In the genomic region with DNA sequence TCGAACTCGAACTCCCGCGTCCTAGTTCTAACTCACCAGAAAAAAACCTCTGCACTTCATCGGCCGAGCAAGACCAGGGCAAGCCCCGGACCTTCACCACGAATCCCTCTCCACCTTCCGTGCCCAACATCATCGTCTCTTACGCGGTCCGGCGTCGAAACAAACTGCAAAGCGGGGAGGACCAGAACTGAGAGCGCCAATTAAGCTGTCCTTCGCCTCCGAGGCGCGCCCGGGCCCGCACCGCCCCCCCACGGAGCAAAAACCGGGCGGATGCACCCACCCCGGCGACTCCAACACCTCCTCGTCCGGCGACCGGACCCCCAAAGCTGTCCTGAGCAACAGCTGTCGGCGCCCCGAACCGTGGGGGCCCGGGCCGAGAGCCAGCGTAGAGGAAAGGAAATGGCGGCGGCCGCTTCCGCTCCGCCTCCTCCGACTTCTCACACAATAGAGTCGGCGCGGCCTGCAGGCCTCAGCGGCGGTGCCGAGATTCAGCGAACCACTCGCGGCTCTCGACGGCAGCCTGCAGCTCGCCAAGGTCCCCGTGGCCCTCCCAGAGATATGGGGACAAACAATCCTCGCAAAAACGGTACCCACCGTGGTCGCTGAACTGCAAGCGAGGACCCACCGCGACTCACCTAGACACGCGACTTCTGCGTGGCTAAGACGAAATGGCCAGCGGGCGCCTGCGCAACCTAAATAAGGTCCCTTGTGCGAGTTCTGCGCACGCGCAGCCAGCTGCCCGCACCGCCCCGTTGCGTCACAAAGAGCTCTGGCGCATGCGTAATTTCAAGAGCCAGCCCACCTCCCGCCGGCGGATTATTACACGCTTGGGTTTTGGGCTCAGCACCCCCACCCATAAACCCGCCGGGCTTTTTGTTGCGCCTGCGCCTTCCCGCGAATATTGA, we compare ENCODE assay signal across 1 cellular context.
TF ChIP-seq lines count a peak whose summit lies in the region.

A gene with protein sequence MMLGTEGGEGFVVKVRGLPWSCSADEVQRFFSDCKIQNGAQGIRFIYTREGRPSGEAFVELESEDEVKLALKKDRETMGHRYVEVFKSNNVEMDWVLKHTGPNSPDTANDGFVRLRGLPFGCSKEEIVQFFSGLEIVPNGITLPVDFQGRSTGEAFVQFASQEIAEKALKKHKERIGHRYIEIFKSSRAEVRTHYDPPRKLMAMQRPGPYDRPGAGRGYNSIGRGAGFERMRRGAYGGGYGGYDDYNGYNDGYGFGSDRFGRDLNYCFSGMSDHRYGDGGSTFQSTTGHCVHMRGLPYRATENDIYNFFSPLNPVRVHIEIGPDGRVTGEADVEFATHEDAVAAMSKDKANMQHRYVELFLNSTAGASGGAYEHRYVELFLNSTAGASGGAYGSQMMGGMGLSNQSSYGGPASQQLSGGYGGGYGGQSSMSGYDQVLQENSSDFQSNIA (minus strand): TSS at position 671 of the 905 bp plus-strand sequence. CDS start 538 bp downstream, at position 133.

TF ChIP-seq in HepG2, 621 proteins besides CTCF, POLR2A, EP300 and RAD21 (continued from another document and continues in another):
- TF ChIP-seq, protein P1, sequence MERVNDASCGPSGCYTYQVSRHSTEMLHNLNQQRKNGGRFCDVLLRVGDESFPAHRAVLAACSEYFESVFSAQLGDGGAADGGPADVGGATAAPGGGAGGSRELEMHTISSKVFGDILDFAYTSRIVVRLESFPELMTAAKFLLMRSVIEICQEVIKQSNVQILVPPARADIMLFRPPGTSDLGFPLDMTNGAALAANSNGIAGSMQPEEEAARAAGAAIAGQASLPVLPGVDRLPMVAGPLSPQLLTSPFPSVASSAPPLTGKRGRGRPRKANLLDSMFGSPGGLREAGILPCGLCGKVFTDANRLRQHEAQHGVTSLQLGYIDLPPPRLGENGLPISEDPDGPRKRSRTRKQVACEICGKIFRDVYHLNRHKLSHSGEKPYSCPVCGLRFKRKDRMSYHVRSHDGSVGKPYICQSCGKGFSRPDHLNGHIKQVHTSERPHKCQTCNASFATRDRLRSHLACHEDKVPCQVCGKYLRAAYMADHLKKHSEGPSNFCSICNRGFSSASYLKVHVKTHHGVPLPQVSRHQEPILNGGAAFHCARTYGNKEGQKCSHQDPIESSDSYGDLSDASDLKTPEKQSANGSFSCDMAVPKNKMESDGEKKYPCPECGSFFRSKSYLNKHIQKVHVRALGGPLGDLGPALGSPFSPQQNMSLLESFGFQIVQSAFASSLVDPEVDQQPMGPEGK (CRISPR knock-in tag; IDR thresholded peaks at IDR 0.05): peak; percentile 58
- TF ChIP-seq, protein P2, sequence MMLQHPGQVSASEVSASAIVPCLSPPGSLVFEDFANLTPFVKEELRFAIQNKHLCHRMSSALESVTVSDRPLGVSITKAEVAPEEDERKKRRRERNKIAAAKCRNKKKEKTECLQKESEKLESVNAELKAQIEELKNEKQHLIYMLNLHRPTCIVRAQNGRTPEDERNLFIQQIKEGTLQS (CRISPR knock-in tag; IDR thresholded peaks at IDR 0.05): peak; percentile 67
- peak; percentile 54; the same call in 1 of the 2 replicates for TF ChIP-seq RXRA (CRISPR knock-in tag; IDR thresholded peaks at IDR 0.05)
- peak; percentile 46; the same call in 1 of the 2 replicates for TF ChIP-seq SIN3B (IDR thresholded peaks at IDR 0.05; ENCODE audit: low read length)
- TF ChIP-seq HNRNPLL (IDR thresholded peaks at IDR 0.05; ENCODE audit: low read depth, low read length, poor library complexity, severe bottlenecking): peak; percentile 86
- TF ChIP-seq MBD4 (IDR thresholded peaks at IDR 0.05; ENCODE audit: borderline replicate concordance, low read length): no peak
- TF ChIP-seq ZNF17 (CRISPR knock-in tag; IDR thresholded peaks at IDR 0.05): no peak
- TF ChIP-seq MEIS1 (CRISPR knock-in tag; IDR thresholded peaks at IDR 0.05; ENCODE audit: borderline replicate concordance): no peak; the same call in 1 of the 2 replicates
- TF ChIP-seq NR2F2 (IDR thresholded peaks at IDR 0.05; ENCODE audit: borderline replicate concordance, low read depth): no peak; the same call in 1 of the 2 replicates
- TF ChIP-seq, protein P3, sequence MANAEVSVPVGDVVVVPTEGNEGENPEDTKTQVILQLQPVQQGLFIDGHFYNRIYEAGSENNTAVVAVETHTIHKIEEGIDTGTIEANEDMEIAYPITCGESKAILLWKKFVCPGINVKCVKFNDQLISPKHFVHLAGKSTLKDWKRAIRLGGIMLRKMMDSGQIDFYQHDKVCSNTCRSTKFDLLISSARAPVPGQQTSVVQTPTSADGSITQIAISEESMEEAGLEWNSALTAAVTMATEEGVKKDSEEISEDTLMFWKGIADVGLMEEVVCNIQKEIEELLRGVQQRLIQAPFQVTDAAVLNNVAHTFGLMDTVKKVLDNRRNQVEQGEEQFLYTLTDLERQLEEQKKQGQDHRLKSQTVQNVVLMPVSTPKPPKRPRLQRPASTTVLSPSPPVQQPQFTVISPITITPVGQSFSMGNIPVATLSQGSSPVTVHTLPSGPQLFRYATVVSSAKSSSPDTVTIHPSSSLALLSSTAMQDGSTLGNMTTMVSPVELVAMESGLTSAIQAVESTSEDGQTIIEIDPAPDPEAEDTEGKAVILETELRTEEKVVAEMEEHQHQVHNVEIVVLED (CRISPR knock-in tag; IDR thresholded peaks at IDR 0.05; ENCODE audit: borderline replicate concordance): no peak; the same call in 1 of the 2 replicates
- TF ChIP-seq, protein P4, sequence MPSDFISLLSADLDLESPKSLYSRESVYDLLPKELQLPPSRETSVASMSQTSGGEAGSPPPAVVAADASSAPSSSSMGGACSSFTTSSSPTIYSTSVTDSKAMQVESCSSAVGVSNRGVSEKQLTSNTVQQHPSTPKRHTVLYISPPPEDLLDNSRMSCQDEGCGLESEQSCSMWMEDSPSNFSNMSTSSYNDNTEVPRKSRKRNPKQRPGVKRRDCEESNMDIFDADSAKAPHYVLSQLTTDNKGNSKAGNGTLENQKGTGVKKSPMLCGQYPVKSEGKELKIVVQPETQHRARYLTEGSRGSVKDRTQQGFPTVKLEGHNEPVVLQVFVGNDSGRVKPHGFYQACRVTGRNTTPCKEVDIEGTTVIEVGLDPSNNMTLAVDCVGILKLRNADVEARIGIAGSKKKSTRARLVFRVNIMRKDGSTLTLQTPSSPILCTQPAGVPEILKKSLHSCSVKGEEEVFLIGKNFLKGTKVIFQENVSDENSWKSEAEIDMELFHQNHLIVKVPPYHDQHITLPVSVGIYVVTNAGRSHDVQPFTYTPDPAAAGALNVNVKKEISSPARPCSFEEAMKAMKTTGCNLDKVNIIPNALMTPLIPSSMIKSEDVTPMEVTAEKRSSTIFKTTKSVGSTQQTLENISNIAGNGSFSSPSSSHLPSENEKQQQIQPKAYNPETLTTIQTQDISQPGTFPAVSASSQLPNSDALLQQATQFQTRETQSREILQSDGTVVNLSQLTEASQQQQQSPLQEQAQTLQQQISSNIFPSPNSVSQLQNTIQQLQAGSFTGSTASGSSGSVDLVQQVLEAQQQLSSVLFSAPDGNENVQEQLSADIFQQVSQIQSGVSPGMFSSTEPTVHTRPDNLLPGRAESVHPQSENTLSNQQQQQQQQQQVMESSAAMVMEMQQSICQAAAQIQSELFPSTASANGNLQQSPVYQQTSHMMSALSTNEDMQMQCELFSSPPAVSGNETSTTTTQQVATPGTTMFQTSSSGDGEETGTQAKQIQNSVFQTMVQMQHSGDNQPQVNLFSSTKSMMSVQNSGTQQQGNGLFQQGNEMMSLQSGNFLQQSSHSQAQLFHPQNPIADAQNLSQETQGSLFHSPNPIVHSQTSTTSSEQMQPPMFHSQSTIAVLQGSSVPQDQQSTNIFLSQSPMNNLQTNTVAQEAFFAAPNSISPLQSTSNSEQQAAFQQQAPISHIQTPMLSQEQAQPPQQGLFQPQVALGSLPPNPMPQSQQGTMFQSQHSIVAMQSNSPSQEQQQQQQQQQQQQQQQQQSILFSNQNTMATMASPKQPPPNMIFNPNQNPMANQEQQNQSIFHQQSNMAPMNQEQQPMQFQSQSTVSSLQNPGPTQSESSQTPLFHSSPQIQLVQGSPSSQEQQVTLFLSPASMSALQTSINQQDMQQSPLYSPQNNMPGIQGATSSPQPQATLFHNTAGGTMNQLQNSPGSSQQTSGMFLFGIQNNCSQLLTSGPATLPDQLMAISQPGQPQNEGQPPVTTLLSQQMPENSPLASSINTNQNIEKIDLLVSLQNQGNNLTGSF (CRISPR knock-in tag; IDR thresholded peaks at IDR 0.05): peak; percentile 69; the same call in 1 of the 2 replicates
- TF ChIP-seq ZNF570 (CRISPR knock-in tag; IDR thresholded peaks at IDR 0.05; ENCODE audit: borderline replicate concordance): no peak; the same call in 1 of the 2 replicates
- 0 out of 2 replicates have a peak, but pooled peaks have one; percentile 23 for TF ChIP-seq PITX1 (CRISPR knock-in tag; IDR thresholded peaks at IDR 0.05)
- TF ChIP-seq, protein P5, sequence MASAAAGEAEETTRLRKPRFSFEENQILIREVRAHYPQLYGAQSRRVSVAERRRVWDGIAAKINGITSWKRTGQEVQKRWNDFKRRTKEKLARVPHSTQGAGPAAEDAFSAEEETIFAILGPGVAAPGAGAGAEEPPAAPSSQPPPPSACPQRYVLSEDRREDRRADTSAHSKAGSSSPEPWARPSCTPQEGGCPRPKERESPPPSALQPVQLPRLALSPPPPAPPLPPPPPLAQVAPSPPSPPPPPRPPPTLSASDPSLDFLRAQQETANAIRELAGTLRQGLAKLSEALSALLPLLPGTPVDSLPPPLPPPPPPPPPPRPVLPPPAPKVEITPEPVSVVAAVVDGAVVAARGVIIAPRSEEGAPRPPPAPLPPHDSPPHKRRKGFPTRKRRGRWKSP (CRISPR knock-in tag; IDR thresholded peaks at IDR 0.05): peak; percentile 88
- TF ChIP-seq ZNF343 (CRISPR knock-in tag; IDR thresholded peaks at IDR 0.05): no peak; the same call in 1 of the 2 replicates
- TF ChIP-seq KLF11 (CRISPR knock-in tag; IDR thresholded peaks at IDR 0.05): peak; percentile 94
- TF ChIP-seq, protein P6, sequence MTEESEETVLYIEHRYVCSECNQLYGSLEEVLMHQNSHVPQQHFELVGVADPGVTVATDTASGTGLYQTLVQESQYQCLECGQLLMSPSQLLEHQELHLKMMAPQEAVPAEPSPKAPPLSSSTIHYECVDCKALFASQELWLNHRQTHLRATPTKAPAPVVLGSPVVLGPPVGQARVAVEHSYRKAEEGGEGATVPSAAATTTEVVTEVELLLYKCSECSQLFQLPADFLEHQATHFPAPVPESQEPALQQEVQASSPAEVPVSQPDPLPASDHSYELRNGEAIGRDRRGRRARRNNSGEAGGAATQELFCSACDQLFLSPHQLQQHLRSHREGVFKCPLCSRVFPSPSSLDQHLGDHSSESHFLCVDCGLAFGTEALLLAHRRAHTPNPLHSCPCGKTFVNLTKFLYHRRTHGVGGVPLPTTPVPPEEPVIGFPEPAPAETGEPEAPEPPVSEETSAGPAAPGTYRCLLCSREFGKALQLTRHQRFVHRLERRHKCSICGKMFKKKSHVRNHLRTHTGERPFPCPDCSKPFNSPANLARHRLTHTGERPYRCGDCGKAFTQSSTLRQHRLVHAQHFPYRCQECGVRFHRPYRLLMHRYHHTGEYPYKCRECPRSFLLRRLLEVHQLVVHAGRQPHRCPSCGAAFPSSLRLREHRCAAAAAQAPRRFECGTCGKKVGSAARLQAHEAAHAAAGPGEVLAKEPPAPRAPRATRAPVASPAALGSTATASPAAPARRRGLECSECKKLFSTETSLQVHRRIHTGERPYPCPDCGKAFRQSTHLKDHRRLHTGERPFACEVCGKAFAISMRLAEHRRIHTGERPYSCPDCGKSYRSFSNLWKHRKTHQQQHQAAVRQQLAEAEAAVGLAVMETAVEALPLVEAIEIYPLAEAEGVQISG (CRISPR knock-in tag; IDR thresholded peaks at IDR 0.05): peak; percentile 82
- no peak for TF ChIP-seq ETV6 (CRISPR knock-in tag; conservative IDR thresholded peaks at IDR 0.05)
- TF ChIP-seq MIER2 (CRISPR knock-in tag; IDR thresholded peaks at IDR 0.05): 0 out of 2 replicates have a peak, but pooled peaks have one; percentile 54
- no peak for TF ChIP-seq DPF2 (CRISPR knock-in tag; IDR thresholded peaks at IDR 0.05; ENCODE audit: borderline replicate concordance, low read depth)
- TF ChIP-seq SRY (CRISPR knock-in tag; IDR thresholded peaks at IDR 0.05): peak; percentile 77
- TF ChIP-seq, protein P7, sequence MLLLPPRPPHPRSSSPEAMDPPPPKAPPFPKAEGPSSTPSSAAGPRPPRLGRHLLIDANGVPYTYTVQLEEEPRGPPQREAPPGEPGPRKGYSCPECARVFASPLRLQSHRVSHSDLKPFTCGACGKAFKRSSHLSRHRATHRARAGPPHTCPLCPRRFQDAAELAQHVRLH (CRISPR knock-in tag; IDR thresholded peaks at IDR 0.05; ENCODE audit: borderline replicate concordance, low read depth): no peak; the same call in 1 of the 2 replicates
- TF ChIP-seq EHMT2 (IDR thresholded peaks at IDR 0.05; ENCODE audit: borderline replicate concordance, low read depth, low read length): no peak
- TF ChIP-seq SALL1 (CRISPR knock-in tag; IDR thresholded peaks at IDR 0.05): peak; percentile 74; the same call in 1 of the 2 replicates
- TF ChIP-seq RARA (CRISPR knock-in tag; IDR thresholded peaks at IDR 0.05): peak; percentile 30; the same call in 1 of the 2 replicates
- TF ChIP-seq ZNF547 (CRISPR knock-in tag; IDR thresholded peaks at IDR 0.05): peak; percentile 82; the same call in 1 of the 2 replicates
- TF ChIP-seq NRL (CRISPR knock-in tag; IDR thresholded peaks at IDR 0.05; ENCODE audit: borderline replicate concordance): peak; percentile 73; the same call in 1 of the 2 replicates
- TF ChIP-seq MTF2 (CRISPR knock-in tag; IDR thresholded peaks at IDR 0.05; ENCODE audit: borderline replicate concordance): peak; percentile 25; the same call in 1 of the 2 replicates
- no peak for TF ChIP-seq ZNF207 (IDR thresholded peaks at IDR 0.05; ENCODE audit: borderline replicate concordance)
- TF ChIP-seq SETDB1 (CRISPR knock-in tag; IDR thresholded peaks at IDR 0.05; ENCODE audit: borderline replicate concordance): no peak
- no peak; the same call in none of the 2 replicates for TF ChIP-seq ZNF709 (CRISPR knock-in tag; IDR thresholded peaks at IDR 0.05)
- TF ChIP-seq, protein P8, sequence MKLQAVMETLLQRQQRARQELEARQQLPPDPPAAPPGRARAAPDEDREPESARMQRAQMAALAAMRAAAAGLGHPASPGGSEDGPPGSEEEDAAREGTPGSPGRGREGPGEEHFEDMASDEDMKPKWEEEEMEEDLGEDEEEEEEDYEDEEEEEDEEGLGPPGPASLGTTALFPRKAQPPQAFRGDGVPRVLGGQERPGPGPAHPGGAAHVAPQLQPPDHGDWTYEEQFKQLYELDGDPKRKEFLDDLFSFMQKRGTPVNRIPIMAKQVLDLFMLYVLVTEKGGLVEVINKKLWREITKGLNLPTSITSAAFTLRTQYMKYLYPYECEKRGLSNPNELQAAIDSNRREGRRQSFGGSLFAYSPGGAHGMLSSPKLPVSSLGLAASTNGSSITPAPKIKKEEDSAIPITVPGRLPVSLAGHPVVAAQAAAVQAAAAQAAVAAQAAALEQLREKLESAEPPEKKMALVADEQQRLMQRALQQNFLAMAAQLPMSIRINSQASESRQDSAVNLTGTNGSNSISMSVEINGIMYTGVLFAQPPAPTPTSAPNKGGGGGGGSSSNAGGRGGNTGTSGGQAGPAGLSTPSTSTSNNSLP (IDR thresholded peaks at IDR 0.05; ENCODE audit: low read depth, low read length): no peak
- no peak; the same call in 1 of the 2 replicates for TF ChIP-seq ZNF83 (CRISPR knock-in tag; IDR thresholded peaks at IDR 0.05; ENCODE audit: borderline replicate concordance)
- TF ChIP-seq SMARCC2 (IDR thresholded peaks at IDR 0.05): no peak
- TF ChIP-seq, protein P9, sequence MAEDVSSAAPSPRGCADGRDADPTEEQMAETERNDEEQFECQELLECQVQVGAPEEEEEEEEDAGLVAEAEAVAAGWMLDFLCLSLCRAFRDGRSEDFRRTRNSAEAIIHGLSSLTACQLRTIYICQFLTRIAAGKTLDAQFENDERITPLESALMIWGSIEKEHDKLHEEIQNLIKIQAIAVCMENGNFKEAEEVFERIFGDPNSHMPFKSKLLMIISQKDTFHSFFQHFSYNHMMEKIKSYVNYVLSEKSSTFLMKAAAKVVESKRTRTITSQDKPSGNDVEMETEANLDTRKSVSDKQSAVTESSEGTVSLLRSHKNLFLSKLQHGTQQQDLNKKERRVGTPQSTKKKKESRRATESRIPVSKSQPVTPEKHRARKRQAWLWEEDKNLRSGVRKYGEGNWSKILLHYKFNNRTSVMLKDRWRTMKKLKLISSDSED (CRISPR knock-in tag; IDR thresholded peaks at IDR 0.05): no peak
- TF ChIP-seq NFYB (CRISPR knock-in tag; IDR thresholded peaks at IDR 0.05): no peak
